17 cellular contexts compared by ENCODE assay signal in genomic region chr5:113195197-113195715, GRCh38.
"Had no signal": no experiment of that assay in that cellular context is flagged by ENCODE, and none has a peak within 500 bp of the region (broad histone marks: within the 10 kb centered on the region; RNA-seq: fewer than 3 reads in every experiment).

No MANE protein-coding gene starts in this region.

- H3K36me3 ChIP-seq: esophagus muscularis mucosa, gastrocnemius medialis, right atrium auricular region, suprapubic skin, thyroid gland had no signal

- H3K27ac Mint-ChIP-seq: immature natural killer cell; natural killer cell treated with Interleukin-12 subunit alpha and Interleukin-12 subunit beta and Interleukin-15 and Interleukin-18, amount 100 ng/mL, for 72 hours; type B pancreatic cell had no signal

- H3K4me3 Mint-ChIP-seq: immature natural killer cell; natural killer cell treated with Interleukin-12 subunit alpha and Interleukin-12 subunit beta and Interleukin-15 and Interleukin-18, amount 100 ng/mL, for 72 hours; type B pancreatic cell had no signal

- H3K4me3 ChIP-seq: esophagus muscularis mucosa, gastrocnemius medialis, left ventricle myocardium inferior, lung, right atrium auricular region, suprapubic skin, thyroid gland had no signal

- H3K27me3 ChIP-seq: esophagus muscularis mucosa, gastrocnemius medialis, right atrium auricular region, suprapubic skin, thyroid gland had no signal

- H3K9me3 ChIP-seq: gastrocnemius medialis, suprapubic skin, thyroid gland had no signal

- DNase-seq: effector memory CD4-positive, alpha-beta T cell; gastrocnemius medialis; immature natural killer cell; left ventricle myocardium inferior; mesenchymal stem cell; midbrain; small intestine; stimulated activated CD4-positive, alpha-beta T cell treated with anti-CD3 and anti-CD28 coated beads, Interleukin-2, amount 100 ng/mL, for 48 hours; stimulated activated naive CD4-positive, alpha-beta T cell treated with Interleukin-2 at 50 U/mL for 16 hours; thyroid gland had no signal

- H3K4me1 Mint-ChIP-seq: immature natural killer cell had no signal

- H3K27ac ChIP-seq: epithelial cell of prostate, esophagus muscularis mucosa, gastrocnemius medialis, left ventricle myocardium inferior, right atrium auricular region, suprapubic skin, thyroid gland had no signal

- H3K27me3 Mint-ChIP-seq: type B pancreatic cell had no signal

- H3K9me3 Mint-ChIP-seq: natural killer cell treated with Interleukin-12 subunit alpha and Interleukin-12 subunit beta and Interleukin-15 and Interleukin-18, amount 100 ng/mL, for 72 hours had no signal

- ATAC-seq: natural killer cell treated with Interleukin-12 subunit alpha and Interleukin-12 subunit beta and Interleukin-15 and Interleukin-18, amount 100 ng/mL, for 72 hours had no signal

- H3K36me3 Mint-ChIP-seq: immature natural killer cell; natural killer cell treated with Interleukin-12 subunit alpha and Interleukin-12 subunit beta and Interleukin-15 and Interleukin-18, amount 100 ng/mL, for 72 hours had no signal

- H3K4me1 ChIP-seq: thyroid gland had no signal
